ENCODE assay signal across 9 cellular contexts in the genomic region with DNA sequence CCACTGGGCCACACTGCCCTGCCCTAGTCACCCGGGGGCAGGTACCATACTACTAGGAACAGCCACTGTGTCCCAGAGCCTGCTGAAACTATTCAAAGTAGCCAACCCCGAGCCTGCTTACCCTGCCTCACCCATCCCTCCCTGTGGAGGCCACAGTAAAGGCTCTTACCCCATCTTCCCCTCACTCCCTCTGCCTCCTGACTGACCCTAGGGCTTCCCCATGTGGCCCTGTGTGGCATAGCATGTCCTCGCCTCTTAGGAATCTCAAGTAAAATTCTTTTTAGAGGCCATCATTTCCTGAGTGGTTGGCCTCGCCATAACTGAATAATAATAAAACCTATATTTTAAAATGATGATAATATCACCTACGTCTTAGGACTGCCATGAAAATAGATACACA.
DNase-seq lines count a peak whose midpoint lies in the region; ATAC-seq, FAIRE-seq and TF ChIP-seq lines count a peak whose summit lies in the region.
"Had no signal": no experiment of that assay in that cellular context is flagged by ENCODE, and none has a peak within 500 bp of the region (broad histone marks: within the 10 kb centered on the region; RNA-seq: fewer than 3 reads in every experiment).

No MANE protein-coding gene starts in this region.

- TF ChIP-seq POLR2A in H54 (IDR thresholded peaks at IDR 0.05; ENCODE audit: low read depth, low read length) (no peak), esophagus muscularis mucosa (IDR thresholded peaks at IDR 0.05; ENCODE audit: low read depth) (no peak), stomach (IDR thresholded peaks at IDR 0.05) (no peak)

- TF ChIP-seq CTCF in BJ (IDR thresholded peaks at IDR 0.05; ENCODE audit: insufficient read depth, low read depth, low read length): 0 out of 2 replicates have a peak, but pooled peaks have one; percentile 28
- TF ChIP-seq CTCF in esophagus muscularis mucosa (IDR thresholded peaks at IDR 0.05): no peak
- peak in 14 of 56 donors; percentile 8 to 31 (median 14) for TF ChIP-seq CTCF in dorsolateral prefrontal cortex (IDR thresholded peaks at IDR 0.05 in 54 of 56, conservative IDR thresholded peaks at IDR 0.05 in 2 of 56; ENCODE audit: low read depth in 1 of 56, partially characterized antibody in 56 of 56)
- no peak for TF ChIP-seq CTCF in stomach (IDR thresholded peaks at IDR 0.05)

- POLR2A ChIA-PET in BJ (lab: Charles Lee): no interaction called here

- no peak for ATAC-seq in HG03097 (IDR thresholded peaks at IDR 0.05; ENCODE audit: low FRiP score, unreplicated experiment)

- no peak for FAIRE-seq in H54 (lab: Jason Lieb, UNC)

- 55% methylated on average over 5 of the region's 5 CpGs for WGBS in esophagus muscularis mucosa
- 51 to 59% (median 53%) methylated on average over 4 to 5 of the region's 5 CpGs for WGBS in stomach, 5 donors

- H3K9me3 ChIP-seq in esophagus muscularis mucosa (no peaks in the 10 kb centered on the region), stomach (peaks cover 0 to 4% (median 0%) of the 10 kb centered on the region in 4 donors)
- H3K9me3 ChIP-seq: sigmoid colon had no signal

- no peak overlapping the region for H3K4me3 ChIP-seq in BJ (ENCODE audit: low read depth, low read length)
- no peak overlapping the region for H3K4me3 ChIP-seq in esophagus muscularis mucosa
- H3K4me3 ChIP-seq in dorsolateral prefrontal cortex: peak overlapping the region in 1 of 59 donors; percentile 54
- no peak overlapping the region for H3K4me3 ChIP-seq in stomach
- H3K4me3 ChIP-seq: sigmoid colon had no signal

- intact Hi-C loops in esophagus muscularis mucosa (cut with DNase I) (no loop called here), dorsolateral prefrontal cortex (cut with DNase I) (loop anchor here in 1 of 2 donors (10.0 kb wide), 1 partner anchor 199 kb away; the partner anchor contains the start of gene ATP2B2), stomach (cut with DNase I; ENCODE audit: low total_unique reads) (no loop called here)

- no peak overlapping the region for H3K27ac ChIP-seq in esophagus muscularis mucosa (replicated peaks in 1 of 4)
- no peak overlapping the region for H3K27ac ChIP-seq in dorsolateral prefrontal cortex
- H3K27ac ChIP-seq in stomach: no peak overlapping the region
- H3K27ac ChIP-seq: sigmoid colon had no signal

- TF ChIP-seq EP300 in esophagus muscularis mucosa (IDR thresholded peaks at IDR 0.05) (no peak), stomach (IDR thresholded peaks at IDR 0.05) (no peak)

- DNase-seq in BJ (ENCODE audit: low read depth): no peak
- peak; percentile 67 for DNase-seq in H54 (ENCODE audit: insufficient read length, low spot score)
- peak; percentile 48 to 52 for DNase-seq in SW 1271 (lab: John Stamatoyannopoulos, UW)
- peak; percentile 49 for DNase-seq in iris pigment epithelial cell (ENCODE audit: low read depth)
- DNase-seq in esophagus muscularis mucosa (ENCODE audit: extremely low spot score): no peak
- no peak for DNase-seq in dorsolateral prefrontal cortex
- no peak for DNase-seq in stomach
- DNase-seq: sigmoid colon had no signal

- CTCF ChIA-PET in BJ (lab: Yijun Ruan, JAX): no interaction called here

- H3K27me3 ChIP-seq in BJ (ENCODE audit: control insufficient read depth, insufficient read depth, low read length) (peaks cover 17% of the 10 kb centered on the region), esophagus muscularis mucosa (peaks cover 0 to 93% (median 34%) of the 10 kb centered on the region in 4 donors), dorsolateral prefrontal cortex (peaks cover 0 to 48% (median 11%) of the 10 kb centered on the region in 45 donors), stomach (peaks cover 18 to 83% (median 45%) of the 10 kb centered on the region in 3 donors)

- H3K4me1 ChIP-seq in esophagus muscularis mucosa: peaks cover 3 to 17% (median 15%) of the 10 kb centered on the region in 4 donors
- peaks cover 0 to 14% (median 4%) of the 10 kb centered on the region in 4 donors for H3K4me1 ChIP-seq in stomach

- H3K36me3 ChIP-seq in BJ (ENCODE audit: control insufficient read depth, insufficient read depth, low read length): no peaks in the 10 kb centered on the region
- no peaks in the 10 kb centered on the region for H3K36me3 ChIP-seq in esophagus muscularis mucosa
- H3K36me3 ChIP-seq in stomach: no peaks in the 10 kb centered on the region
- H3K36me3 ChIP-seq: sigmoid colon had no signal

Comparison
In these comparisons a context has a peak if more than half of its experiments do, and no peak if none do; other contexts are left out.
1. DNase-seq: peak in H54 (single experiment), SW 1271 (2 of 2) and iris pigment epithelial cell (single experiment); none in BJ (single experiment), esophagus muscularis mucosa (single experiment), dorsolateral prefrontal cortex (0 of 10) and stomach (single experiment).